In the genomic region with DNA sequence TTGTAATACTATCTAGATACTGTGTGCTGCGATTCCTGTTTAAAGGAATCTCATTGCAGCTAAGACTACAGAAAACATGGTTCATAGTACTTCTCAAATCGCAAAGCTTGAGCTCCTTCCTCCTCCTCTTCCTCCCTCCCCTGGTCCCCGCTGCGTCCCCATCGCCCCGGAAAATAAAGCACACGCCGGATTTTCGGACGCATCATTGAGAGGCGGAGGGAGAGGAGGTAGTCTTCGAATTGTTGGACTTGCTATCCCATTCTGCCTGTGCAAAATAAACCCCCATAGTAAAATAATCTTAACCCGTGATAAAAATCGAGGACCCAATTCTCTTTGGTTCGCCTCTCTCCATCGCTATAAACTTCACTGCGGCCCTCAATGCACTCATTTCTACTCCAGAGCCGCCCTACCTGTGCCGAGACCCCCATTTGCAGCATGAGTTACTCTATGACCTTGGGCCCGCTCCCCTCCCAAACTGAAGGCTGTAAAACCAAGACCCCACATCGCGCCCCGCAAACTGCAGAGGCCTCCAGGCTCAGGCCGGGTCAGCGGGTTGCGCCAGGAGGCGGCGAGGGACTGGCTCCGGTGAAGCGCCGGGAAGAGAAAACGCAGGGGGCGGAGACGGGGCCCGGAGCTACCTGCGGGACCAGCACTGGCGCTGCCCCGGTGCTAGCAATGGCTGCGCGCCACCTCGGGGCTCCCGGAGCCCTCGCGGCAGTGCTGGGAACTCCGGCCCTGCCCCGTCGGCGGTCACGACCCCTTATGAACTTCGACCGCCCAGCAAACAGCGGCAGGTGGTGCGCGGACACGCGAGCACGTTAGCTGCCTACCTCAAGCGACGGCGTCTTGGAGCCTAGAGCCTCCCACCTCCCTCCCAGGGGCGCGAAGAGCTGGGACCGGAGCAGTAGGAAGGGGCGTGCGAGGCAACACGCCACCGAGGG, we compare ENCODE assay signal across 8 cellular contexts. TPM values are rescaled to one million over a fixed set of nuclear protein-coding genes. Genes with fewer than 3 reads are reported as not detected.
DNase-seq lines count a peak whose midpoint lies in the region; ATAC-seq and TF ChIP-seq lines count a peak whose summit lies in the region.

No MANE protein-coding gene starts in this region.

- peaks cover 2 to 3% of the 10 kb centered on the region in 2 experiments for H3K9me3 Mint-ChIP-seq in H9

- H3K4me3 ChIP-seq in muscle layer of duodenum (ENCODE audit: low read depth in 1 of 2, low read length in 2 of 2) (peak overlapping the region; percentile 84 to 91), urinary bladder (ENCODE audit: low read depth, low read length) (peak overlapping the region; percentile 76)

- no peaks in the 10 kb centered on the region for H3K27me3 Mint-ChIP-seq in H9 (ENCODE audit: low read depth)

- H4K8ac ChIP-seq in H9 (replicated peaks; ENCODE audit: insufficient read length, low read depth, low read length): no peak overlapping the region

- no peak overlapping the region for H2BK15ac ChIP-seq in H9 (ENCODE audit: low read depth, low read length)

- no peak overlapping the region for H2BK120ac ChIP-seq in H9 (ENCODE audit: low read depth, low read length, poor library complexity, severe bottlenecking)

- H3K4me1 ChIP-seq in H9 (ENCODE audit: insufficient read depth, low read length): no peaks in the 10 kb centered on the region
- peaks cover 0 to 7% of the 10 kb centered on the region in 2 donors for H3K4me1 ChIP-seq in muscle layer of duodenum (ENCODE audit: control insufficient read depth in 1 of 2, insufficient read depth in 2 of 2, low read length in 2 of 2)
- H3K4me1 ChIP-seq in urinary bladder (ENCODE audit: insufficient read depth): no peaks in the 10 kb centered on the region

- peaks cover 17% of the 10 kb centered on the region; the same call in 1 of the 2 replicates for H3K79me2 ChIP-seq in H9 (ENCODE audit: insufficient read depth, low read length)

- peaks cover 8 to 13% of the 10 kb centered on the region in 2 experiments for H3K4me1 Mint-ChIP-seq in H9

- H3K9me3 ChIP-seq in H9 (ENCODE audit: control insufficient read depth, low read depth, low read length) (no peaks in the 10 kb centered on the region), muscle layer of duodenum (ENCODE audit: control insufficient read depth in 1 of 2, low read length in 2 of 2) (no peaks in the 10 kb centered on the region)

- H2BK20ac ChIP-seq in H9 (ENCODE audit: low read depth, low read length, poor library complexity, severe bottlenecking): no peak overlapping the region

- peaks cover 4% of the 10 kb centered on the region for H3K23me2 ChIP-seq in H9 (ENCODE audit: insufficient read length, low read depth, low read length, poor library complexity, severe bottlenecking)

- peaks cover 6 to 15% (median 8%) of the 10 kb centered on the region in 3 experiments; a peak in 5 of 7 replicates for H3K36me3 Mint-ChIP-seq in H9 (ENCODE audit: insufficient read depth in 1 of 3, low read depth in 3 of 3)

- peak overlapping the region; percentile 85 for H3K18ac ChIP-seq in H9 (ENCODE audit: insufficient read length, low read depth, low read length)

- H3K36me3 ChIP-seq in muscle layer of duodenum (ENCODE audit: control insufficient read depth in 1 of 2, insufficient read depth in 2 of 2, low read length in 2 of 2) (peaks cover 0 to 4% of the 10 kb centered on the region in 2 donors), urinary bladder (ENCODE audit: insufficient read depth) (no peaks in the 10 kb centered on the region)

- DNase-seq in G401 (ENCODE audit: low spot score) (peak; percentile 52), H9 (peak; percentile 72), LoVo (ENCODE audit: low spot score) (peak; percentile 46)
- DNase-seq in activated CD4-positive, alpha-beta T cell treated with anti-CD3 and anti-CD28 coated beads, Interleukin-2, amount 50 U/mL, for 48 hours: peak; percentile 28 to 36

- no peak overlapping the region for H2AFZ ChIP-seq in H9 (ENCODE audit: low read length)

- peak; percentile 74 for ATAC-seq in esophagus mucosa

- H3K27ac ChIP-seq in 22Rv1 (peak overlapping the region; percentile 99), H9 (ENCODE audit: insufficient read length, low read depth, low read length) (peak overlapping the region; percentile 81), muscle layer of duodenum (ENCODE audit: low read length) (peak overlapping the region; percentile 97), urinary bladder (ENCODE audit: low read depth) (peak overlapping the region; percentile 95)

- H3K27ac Mint-ChIP-seq in H9: peak overlapping the region; percentile 99 to 100 (median 99)

- H3K23ac ChIP-seq in H9 (ENCODE audit: insufficient read length, low read depth, low read length): no peak overlapping the region

- no peaks in the 10 kb centered on the region for H3K27me3 ChIP-seq in H9 (ENCODE audit: insufficient read depth, low read length)
- no peaks in the 10 kb centered on the region for H3K27me3 ChIP-seq in muscle layer of duodenum (ENCODE audit: low read depth, low read length)

- in situ Hi-C loops in G401 (cut with HindIII; ENCODE audit: low sequenced_read_pairs): no loop called here

- peaks cover 3% of the 10 kb centered on the region for H4K20me1 ChIP-seq in H9 (ENCODE audit: control insufficient read depth, insufficient read depth, insufficient read length)

- H3K9ac ChIP-seq in H9 (ENCODE audit: extremely low read depth, insufficient read length, low read length): peak overlapping the region; percentile 89

- H2BK5ac ChIP-seq in H9 (ENCODE audit: insufficient read length, low read length): no peak overlapping the region

- no peak overlapping the region for H2BK12ac ChIP-seq in H9 (ENCODE audit: insufficient read length, low read depth, low read length)

- no peak for TF ChIP-seq CTCF in 22Rv1 (IDR thresholded peaks at IDR 0.05)
- 0 out of 3 replicates have a peak, but pooled peaks have one; percentile 16 for TF ChIP-seq CTCF in H9 (conservative IDR thresholded peaks at IDR 0.05)

- peak overlapping the region; percentile 4 for H3K56ac ChIP-seq in H9 (ENCODE audit: insufficient read length, low read depth, low read length)

- no peak overlapping the region for H4K91ac ChIP-seq in H9 (ENCODE audit: insufficient read length, low read depth, low read length)

- peak overlapping the region; percentile 78 for H3K14ac ChIP-seq in H9 (ENCODE audit: insufficient read depth, low read length)

- H3K4me3 Mint-ChIP-seq in H9: peak overlapping the region; percentile 97 to 99

- H3T11ph ChIP-seq in H9 (ENCODE audit: low read length): no peak overlapping the region

- H2AK5ac ChIP-seq in H9 (ENCODE audit: insufficient read length, low read length): no peak overlapping the region

- H3K4ac ChIP-seq in H9 (ENCODE audit: low read depth, low read length): no peak overlapping the region

- no peak overlapping the region for H4K5ac ChIP-seq in H9 (ENCODE audit: insufficient read length, low read depth, low read length)

- WGBS in H9 (ENCODE audit: extremely low coverage, insufficient read length, low lambda C conversion rate): no CpG with 5 or more reads among the region's 67 CpGs
- under 1% methylated on average over 67 of the region's 67 CpGs for WGBS in urinary bladder

- peak overlapping the region; percentile 65 for H3K4me2 ChIP-seq in H9 (ENCODE audit: insufficient read depth, insufficient read length, low read length)

- H3K79me1 ChIP-seq in H9 (ENCODE audit: insufficient read depth, low read depth, low read length, poor library complexity, severe bottlenecking): no peaks in the 10 kb centered on the region

RNA-seq across cellular contexts. Expression of a gene that starts 0.6 kb away (rescaled TPM):
- total RNA-seq in G401 (2014; rRNA removed; shearing (Covaris generic)): 21.6 and 27.9 TPM in 2 replicates
- 36.4 and 36.7 TPM in 2 replicates for total RNA-seq in H9 (2021)
- total RNA-seq in esophagus mucosa: 10.0 TPM
- total RNA-seq in urinary bladder: 41.8 TPM
- 9.4 TPM for polyA plus RNA-seq in urinary bladder

RNA-seq across cellular contexts. Expression of a gene that starts 12.3 kb away (rescaled TPM):
- total RNA-seq in G401 (2014; rRNA removed; shearing (Covaris generic)): 20.4 and 33.5 TPM in 2 replicates
- total RNA-seq in H9 (2021): 174 and 178 TPM in 2 replicates
- 57.2 TPM for total RNA-seq in esophagus mucosa
- total RNA-seq in urinary bladder: 10.6 TPM
- 15.5 TPM for polyA plus RNA-seq in urinary bladder

Comparison
In these comparisons a context has a peak if more than half of its experiments do, and no peak if none do; other contexts are left out.
1. Peak in every context shown above with its lines: DNase-seq, ATAC-seq, H3K4me3 ChIP-seq and H3K27ac ChIP-seq.